Comparison of ENCODE assay signal across 30 cellular contexts in the genomic region with DNA sequence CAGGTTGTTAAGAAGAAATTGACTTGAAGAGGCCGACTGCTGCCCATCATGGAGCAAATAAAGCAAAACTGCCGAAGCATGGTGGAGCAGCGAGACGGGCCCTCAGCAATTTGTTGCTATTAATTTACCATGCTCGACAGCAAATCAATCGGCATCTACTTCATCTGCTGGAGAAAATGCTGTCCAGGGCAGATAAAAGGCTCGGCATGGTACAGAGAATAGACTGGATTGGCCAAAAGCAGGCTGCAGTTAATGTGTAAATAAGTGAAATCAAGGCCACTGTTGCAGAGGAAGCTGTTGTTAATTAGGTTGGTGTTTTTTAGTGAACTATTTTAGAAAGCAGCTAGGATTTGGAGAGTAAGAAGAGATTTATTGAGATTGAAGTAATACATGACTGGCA. TPM values are rescaled to one million over a fixed set of nuclear protein-coding genes. Genes with fewer than 3 reads are reported as not detected.
DNase-seq lines count a peak whose midpoint lies in the region; ATAC-seq and TF ChIP-seq lines count a peak whose summit lies in the region.
"Had no signal": no experiment of that assay in that cellular context is flagged by ENCODE, and none has a peak within 500 bp of the region (broad histone marks: within the 10 kb centered on the region; RNA-seq: fewer than 3 reads in every experiment).

No MANE protein-coding gene starts in this region.

- DNase-seq in AG10803 (ENCODE audit: low read depth), result no peak
- no peak for DNase-seq in CD4-positive, alpha-beta memory T cell
- no peak for DNase-seq in neural crest cell (ENCODE audit: low read depth, low spot score)
- no peak for DNase-seq in activated CD4-positive, alpha-beta T cell treated with anti-CD3 and anti-CD28 coated beads for 4 hours
- no peak for DNase-seq in NCI-H1436 treated with DMSO at 0.1 percent for 48 hours (lab: John Stamatoyannopoulos, UW)
- DNase-seq in esophagus squamous epithelium (lab: John Stamatoyannopoulos, UW), result no peak
- DNase-seq: ACHN; activated CD8-positive, alpha-beta memory T cell treated with anti-CD3 and anti-CD28 coated beads, Interleukin-2, amount 50 U/mL, for 4 hours; activated naive CD8-positive, alpha-beta T cell treated with anti-CD3 and anti-CD28 coated beads, Interleukin-2, amount 10 ng/mL, durations not matched to agents 7 days and 5 days; C1 segment of cervical spinal cord; EL; Karpas-422; left cardiac atrium; mammary epithelial cell; NCI-H146; NCI-H2107; NCI-H510A; PC-3; spleen; upper lobe of right lung had no signal

- intact Hi-C loops in CD4-positive, alpha-beta memory T cell (cut with micrococcal nuclease), result no loop called here
- intact Hi-C loops in esophagus squamous epithelium (cut with DNase I), result no loop called here

- ATAC-seq in GM21619 (IDR thresholded peaks at IDR 0.05; ENCODE audit: unreplicated experiment), result no peak
- ATAC-seq: gastroesophageal sphincter, GM12878, HepG2, left cardiac atrium, PC-3, Right ventricle myocardium inferior, upper lobe of right lung had no signal

- TF ChIP-seq POLR2A in esophagus squamous epithelium (IDR thresholded peaks at IDR 0.05), result no peak

- 92 to 94% methylated on average over 7 of the region's 7 CpGs for WGBS in esophagus squamous epithelium, 2 donors

- H3K36me3 Mint-ChIP-seq in CD4-positive, alpha-beta memory T cell, result peaks cover 0 to 18% of the 10 kb centered on the region in 2 donors
- H3K36me3 Mint-ChIP-seq in brain (peaks cover 57% of the 10 kb centered on the region), neural crest cell (ENCODE audit: low read depth) (peaks cover 9% of the 10 kb centered on the region)

- no peaks in the 10 kb centered on the region for H3K36me3 ChIP-seq in CD4-positive, alpha-beta memory T cell (ENCODE audit: insufficient read depth, low read length)
- H3K36me3 ChIP-seq in esophagus squamous epithelium, result peaks cover 0 to 29% (median 0%) of the 10 kb centered on the region in 3 donors
- H3K36me3 ChIP-seq: upper lobe of right lung had no signal

- H3K4me1 Mint-ChIP-seq in CD4-positive, alpha-beta memory T cell, result peaks cover 78 to 98% (median 89%) of the 10 kb centered on the region in 4 donors
- peaks cover 91% of the 10 kb centered on the region for H3K4me1 Mint-ChIP-seq in brain
- H3K4me1 Mint-ChIP-seq in neural crest cell, result peaks cover 80% of the 10 kb centered on the region

- H3K27me3 Mint-ChIP-seq in CD4-positive, alpha-beta memory T cell, result no peaks in the 10 kb centered on the region
- H3K27me3 Mint-ChIP-seq in brain (peaks cover 42% of the 10 kb centered on the region), neural crest cell (ENCODE audit: low read depth) (no peaks in the 10 kb centered on the region)
- H3K27me3 Mint-ChIP-seq: activated naive CD8-positive, alpha-beta T cell treated with anti-CD3 and anti-CD28 coated beads, Interleukin-2, amount 10 ng/mL, durations not matched to agents 7 days and 5 days; dendritic cell treated with granulocyte-macrophage colony-stimulating factor and Interleukin-4, amounts not matched to agents 40 ng/mL and 50 ng/mL, for 4 days had no signal

- no peak for TF ChIP-seq CTCF in AG10803 (conservative IDR thresholded peaks at IDR 0.05; ENCODE audit: low read length)
- TF ChIP-seq CTCF in brain (conservative IDR thresholded peaks at IDR 0.05), result no peak
- no peak for TF ChIP-seq CTCF in neural crest cell (conservative IDR thresholded peaks at IDR 0.05)
- TF ChIP-seq CTCF in esophagus squamous epithelium (IDR thresholded peaks at IDR 0.05), result no peak

- no peaks in the 10 kb centered on the region for H3K27me3 ChIP-seq in CD4-positive, alpha-beta memory T cell (ENCODE audit: insufficient read depth, low read length)
- no peaks in the 10 kb centered on the region for H3K27me3 ChIP-seq in esophagus squamous epithelium
- H3K27me3 ChIP-seq: ascending aorta, gastroesophageal sphincter, hepatocyte, spleen, upper lobe of right lung had no signal

- H3K4me3 ChIP-seq in AG10803 (ENCODE audit: low read length) (peak overlapping the region; percentile 21; the same call in 1 of the 2 replicates), esophagus squamous epithelium (no peak overlapping the region)
- H3K4me3 ChIP-seq in CD4-positive, alpha-beta memory T cell (ENCODE audit: low read length in 2 of 2), result no peak overlapping the region
- H3K4me3 ChIP-seq: ascending aorta, gastroesophageal sphincter, GM12878, hepatocyte, spleen, upper lobe of right lung had no signal

- peaks cover 95% of the 10 kb centered on the region for H3K4me1 ChIP-seq in CD4-positive, alpha-beta memory T cell (ENCODE audit: insufficient read depth, low read length)
- peaks cover 0 to 75% (median 6%) of the 10 kb centered on the region in 3 donors for H3K4me1 ChIP-seq in esophagus squamous epithelium

- peak overlapping the region in 5 of 8 donors; percentile 4 to 78 (median 37) for H3K4me3 Mint-ChIP-seq in CD4-positive, alpha-beta memory T cell
- peak overlapping the region in 4 of 5 experiments; percentile 3 to 33 (median 8) for H3K4me3 Mint-ChIP-seq in brain
- peak overlapping the region; percentile 13 for H3K4me3 Mint-ChIP-seq in neural crest cell
- H3K4me3 Mint-ChIP-seq: activated naive CD8-positive, alpha-beta T cell treated with anti-CD3 and anti-CD28 coated beads, Interleukin-2, amount 10 ng/mL, durations not matched to agents 7 days and 5 days; dendritic cell treated with granulocyte-macrophage colony-stimulating factor and Interleukin-4, amounts not matched to agents 40 ng/mL and 50 ng/mL, for 4 days had no signal

- POLR2A ChIA-PET in CD4-positive, alpha-beta memory T cell (lab: Charles Lee; ENCODE audit: partially characterized antibody), result interaction anchor here (1.8 to 6.6 kb wide), 2 partner anchors 9 to 44 kb away, joined by 4 to 106 read pairs; a partner anchor contains a TSS

- no peaks in the 10 kb centered on the region for H3K9me3 Mint-ChIP-seq in CD4-positive, alpha-beta memory T cell
- H3K9me3 Mint-ChIP-seq in brain, result peaks cover 0 to 2% (median 0%) of the 10 kb centered on the region in 5 experiments
- no peaks in the 10 kb centered on the region for H3K9me3 Mint-ChIP-seq in neural crest cell
- H3K9me3 Mint-ChIP-seq: activated naive CD8-positive, alpha-beta T cell treated with anti-CD3 and anti-CD28 coated beads, Interleukin-2, amount 10 ng/mL, durations not matched to agents 7 days and 5 days; activated T-helper 2 cell treated with anti-CD3 and anti-CD28 coated beads, Interferon-gamma antibody, Interleukin-2, Interleukin-4, amounts not matched to agents 10 μg/mL and 5 μg/mL and 100 μg/mL, durations not matched to agents 14 hours and 24 hours and 36 hours; dendritic cell treated with granulocyte-macrophage colony-stimulating factor and Interleukin-4, amounts not matched to agents 40 ng/mL and 50 ng/mL, for 4 days had no signal

- H3K27ac ChIP-seq in CD4-positive, alpha-beta memory T cell (ENCODE audit: low read depth, low read length), result no peak overlapping the region
- no peak overlapping the region for H3K27ac ChIP-seq in esophagus squamous epithelium
- H3K27ac ChIP-seq: ascending aorta, gastroesophageal sphincter, hepatocyte, spleen, upper lobe of right lung had no signal

- CTCF ChIA-PET in CD4-positive, alpha-beta memory T cell (lab: Charles Lee; ENCODE audit: partially characterized antibody), result no interaction called here

- H3K27ac Mint-ChIP-seq in CD4-positive, alpha-beta memory T cell, result peak overlapping the region; percentile 66 to 93 (median 82)
- H3K27ac Mint-ChIP-seq in brain (no peak overlapping the region), neural crest cell (ENCODE audit: unreplicated experiment) (no peak overlapping the region)
- H3K27ac Mint-ChIP-seq: activated T-helper 2 cell treated with anti-CD3 and anti-CD28 coated beads, Interferon-gamma antibody, Interleukin-2, Interleukin-4, amounts not matched to agents 10 μg/mL and 5 μg/mL and 100 μg/mL, durations not matched to agents 14 hours and 24 hours and 36 hours; dendritic cell treated with granulocyte-macrophage colony-stimulating factor and Interleukin-4, amounts not matched to agents 40 ng/mL and 50 ng/mL, for 4 days had no signal

- H3K9me3 ChIP-seq in CD4-positive, alpha-beta memory T cell (ENCODE audit: control insufficient read depth in 1 of 2, low read length in 2 of 2), result no peaks in the 10 kb centered on the region
- no peaks in the 10 kb centered on the region for H3K9me3 ChIP-seq in esophagus squamous epithelium
- H3K9me3 ChIP-seq: ascending aorta, gastroesophageal sphincter, spleen, upper lobe of right lung had no signal

RNA-seq across cellular contexts. Expression of a gene that starts 8.3 kb away (rescaled TPM):
- total RNA-seq in CD4-positive, alpha-beta memory T cell, result 100 to 1,000 TPM in 1 of 2 experiments, 10 to 100 TPM in 1; 98.6 to 101 TPM
- 10 to 100 TPM; 27.9 to 45.7 TPM for polyA plus RNA-seq in CD4-positive, alpha-beta memory T cell
- polyA plus RNA-seq in brain (ENCODE audit: insufficient read depth, low read depth, low replicate concordance), result 24.9 TPM
- 83.4 and 85.8 TPM in 2 replicates for total RNA-seq in neural crest cell
- total RNA-seq in esophagus squamous epithelium, result 10 to 100 TPM; 30.1 to 52.5 (median 38.1) TPM

Comparison
In these comparisons a context has a peak if more than half of its experiments do, and no peak if none do; other contexts are left out.
1. H3K27ac Mint-ChIP-seq: peak in CD4-positive, alpha-beta memory T cell (7 of 7); none in brain (0 of 5) and neural crest cell (single experiment).
2. Peak in every context shown above with its lines, with median percentiles within 50 percentile points of each other: H3K4me3 Mint-ChIP-seq.